2 cellular contexts compared by ENCODE assay signal in the genomic region with DNA sequence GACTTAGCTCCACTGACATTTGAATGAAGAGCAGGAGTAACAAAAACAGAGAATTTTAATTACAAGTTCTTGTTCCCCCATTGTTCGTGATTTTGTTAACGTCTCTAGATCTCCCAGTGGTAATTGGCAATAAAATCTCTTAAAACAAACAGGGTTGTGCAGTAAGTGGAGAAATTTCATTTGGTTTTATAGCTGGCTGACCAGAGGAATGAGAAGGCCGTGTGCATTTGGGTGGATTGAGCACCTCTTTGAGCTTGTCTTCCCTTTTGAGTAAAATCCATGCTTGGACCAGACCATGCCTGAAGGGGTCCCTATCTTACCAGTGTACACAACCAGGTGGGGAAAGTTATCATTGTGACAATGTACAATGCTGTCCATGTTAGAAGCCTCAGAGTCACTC.
TF ChIP-seq lines count a peak whose summit lies in the region.

No MANE protein-coding gene starts in this region.

TF ChIP-seq in K562, 482 proteins besides CTCF, POLR2A, EP300 and RAD21 (continued from another document):
- TF ChIP-seq, protein P1, sequence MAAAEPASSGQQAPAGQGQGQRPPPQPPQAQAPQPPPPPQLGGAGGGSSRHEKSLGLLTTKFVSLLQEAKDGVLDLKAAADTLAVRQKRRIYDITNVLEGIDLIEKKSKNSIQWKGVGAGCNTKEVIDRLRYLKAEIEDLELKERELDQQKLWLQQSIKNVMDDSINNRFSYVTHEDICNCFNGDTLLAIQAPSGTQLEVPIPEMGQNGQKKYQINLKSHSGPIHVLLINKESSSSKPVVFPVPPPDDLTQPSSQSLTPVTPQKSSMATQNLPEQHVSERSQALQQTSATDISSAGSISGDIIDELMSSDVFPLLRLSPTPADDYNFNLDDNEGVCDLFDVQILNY (CRISPR knock-in tag; IDR thresholded peaks at IDR 0.05): no peak
- TF ChIP-seq GTF2A2 (tag; IDR thresholded peaks at IDR 0.05) (no peak), PCBP2 (IDR thresholded peaks at IDR 0.05; ENCODE audit: low read depth, low read length, poor library complexity, severe bottlenecking) (no peak), SP1 (CRISPR knock-in tag; IDR thresholded peaks at IDR 0.05) (no peak), DACH1 (IDR thresholded peaks at IDR 0.05; ENCODE audit: partially characterized antibody) (no peak), ZNF197 (CRISPR knock-in tag; IDR thresholded peaks at IDR 0.05; ENCODE audit: low read depth) (no peak), PTTG1 (tag; IDR thresholded peaks at IDR 0.05; ENCODE audit: low read depth) (no peak), U2AF2 (optimal IDR thresholded peaks at IDR 0.05; ENCODE audit: low read depth, low read length) (no peak), RBFOX2 (IDR thresholded peaks at IDR 0.05; ENCODE audit: low read depth, low read length) (no peak), ZC3H4 (CRISPR knock-in tag; IDR thresholded peaks at IDR 0.05; ENCODE audit: borderline replicate concordance) (no peak), ZNF140 (CRISPR knock-in tag; IDR thresholded peaks at IDR 0.05) (no peak)
- TF ChIP-seq, protein P2, sequence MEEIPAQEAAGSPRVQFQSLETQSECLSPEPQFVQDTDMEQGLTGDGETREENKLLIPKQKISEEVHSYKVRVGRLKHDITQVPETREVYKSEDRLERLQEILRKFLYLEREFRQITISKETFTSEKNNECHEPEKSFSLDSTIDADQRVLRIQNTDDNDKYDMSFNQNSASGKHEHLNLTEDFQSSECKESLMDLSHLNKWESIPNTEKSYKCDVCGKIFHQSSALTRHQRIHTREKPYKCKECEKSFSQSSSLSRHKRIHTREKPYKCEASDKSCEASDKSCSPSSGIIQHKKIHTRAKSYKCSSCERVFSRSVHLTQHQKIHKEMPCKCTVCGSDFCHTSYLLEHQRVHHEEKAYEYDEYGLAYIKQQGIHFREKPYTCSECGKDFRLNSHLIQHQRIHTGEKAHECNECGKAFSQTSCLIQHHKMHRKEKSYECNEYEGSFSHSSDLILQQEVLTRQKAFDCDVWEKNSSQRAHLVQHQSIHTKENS (CRISPR knock-in tag; IDR thresholded peaks at IDR 0.05): no peak
- TF ChIP-seq, protein P3, sequence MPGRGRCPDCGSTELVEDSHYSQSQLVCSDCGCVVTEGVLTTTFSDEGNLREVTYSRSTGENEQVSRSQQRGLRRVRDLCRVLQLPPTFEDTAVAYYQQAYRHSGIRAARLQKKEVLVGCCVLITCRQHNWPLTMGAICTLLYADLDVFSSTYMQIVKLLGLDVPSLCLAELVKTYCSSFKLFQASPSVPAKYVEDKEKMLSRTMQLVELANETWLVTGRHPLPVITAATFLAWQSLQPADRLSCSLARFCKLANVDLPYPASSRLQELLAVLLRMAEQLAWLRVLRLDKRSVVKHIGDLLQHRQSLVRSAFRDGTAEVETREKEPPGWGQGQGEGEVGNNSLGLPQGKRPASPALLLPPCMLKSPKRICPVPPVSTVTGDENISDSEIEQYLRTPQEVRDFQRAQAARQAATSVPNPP (IDR thresholded peaks at IDR 0.05; ENCODE audit: borderline replicate concordance, insufficient read depth, insufficient read length): no peak
- TF ChIP-seq, protein P4, sequence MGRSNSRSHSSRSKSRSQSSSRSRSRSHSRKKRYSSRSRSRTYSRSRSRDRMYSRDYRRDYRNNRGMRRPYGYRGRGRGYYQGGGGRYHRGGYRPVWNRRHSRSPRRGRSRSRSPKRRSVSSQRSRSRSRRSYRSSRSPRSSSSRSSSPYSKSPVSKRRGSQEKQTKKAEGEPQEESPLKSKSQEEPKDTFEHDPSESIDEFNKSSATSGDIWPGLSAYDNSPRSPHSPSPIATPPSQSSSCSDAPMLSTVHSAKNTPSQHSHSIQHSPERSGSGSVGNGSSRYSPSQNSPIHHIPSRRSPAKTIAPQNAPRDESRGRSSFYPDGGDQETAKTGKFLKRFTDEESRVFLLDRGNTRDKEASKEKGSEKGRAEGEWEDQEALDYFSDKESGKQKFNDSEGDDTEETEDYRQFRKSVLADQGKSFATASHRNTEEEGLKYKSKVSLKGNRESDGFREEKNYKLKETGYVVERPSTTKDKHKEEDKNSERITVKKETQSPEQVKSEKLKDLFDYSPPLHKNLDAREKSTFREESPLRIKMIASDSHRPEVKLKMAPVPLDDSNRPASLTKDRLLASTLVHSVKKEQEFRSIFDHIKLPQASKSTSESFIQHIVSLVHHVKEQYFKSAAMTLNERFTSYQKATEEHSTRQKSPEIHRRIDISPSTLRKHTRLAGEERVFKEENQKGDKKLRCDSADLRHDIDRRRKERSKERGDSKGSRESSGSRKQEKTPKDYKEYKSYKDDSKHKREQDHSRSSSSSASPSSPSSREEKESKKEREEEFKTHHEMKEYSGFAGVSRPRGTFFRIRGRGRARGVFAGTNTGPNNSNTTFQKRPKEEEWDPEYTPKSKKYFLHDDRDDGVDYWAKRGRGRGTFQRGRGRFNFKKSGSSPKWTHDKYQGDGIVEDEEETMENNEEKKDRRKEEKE (IDR thresholded peaks at IDR 0.05; ENCODE audit: borderline replicate concordance in 1 of 2, control insufficient read depth in 1 of 2, low read depth in 2 of 2, low read length in 1 of 2): no peak
- TF ChIP-seq, protein P5, sequence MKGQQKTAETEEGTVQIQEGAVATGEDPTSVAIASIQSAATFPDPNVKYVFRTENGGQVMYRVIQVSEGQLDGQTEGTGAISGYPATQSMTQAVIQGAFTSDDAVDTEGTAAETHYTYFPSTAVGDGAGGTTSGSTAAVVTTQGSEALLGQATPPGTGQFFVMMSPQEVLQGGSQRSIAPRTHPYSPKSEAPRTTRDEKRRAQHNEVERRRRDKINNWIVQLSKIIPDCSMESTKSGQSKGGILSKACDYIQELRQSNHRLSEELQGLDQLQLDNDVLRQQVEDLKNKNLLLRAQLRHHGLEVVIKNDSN (CRISPR knock-in tag; IDR thresholded peaks at IDR 0.05): no peak
- TF ChIP-seq, protein P6, sequence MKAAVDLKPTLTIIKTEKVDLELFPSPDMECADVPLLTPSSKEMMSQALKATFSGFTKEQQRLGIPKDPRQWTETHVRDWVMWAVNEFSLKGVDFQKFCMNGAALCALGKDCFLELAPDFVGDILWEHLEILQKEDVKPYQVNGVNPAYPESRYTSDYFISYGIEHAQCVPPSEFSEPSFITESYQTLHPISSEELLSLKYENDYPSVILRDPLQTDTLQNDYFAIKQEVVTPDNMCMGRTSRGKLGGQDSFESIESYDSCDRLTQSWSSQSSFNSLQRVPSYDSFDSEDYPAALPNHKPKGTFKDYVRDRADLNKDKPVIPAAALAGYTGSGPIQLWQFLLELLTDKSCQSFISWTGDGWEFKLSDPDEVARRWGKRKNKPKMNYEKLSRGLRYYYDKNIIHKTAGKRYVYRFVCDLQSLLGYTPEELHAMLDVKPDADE (conservative IDR thresholded peaks at IDR 0.05; ENCODE audit: control insufficient read depth, low read depth, low read length): no peak
TF ChIP-seq in K562: peak in this region for 0.

TF ChIP-seq in HEK293T, 16 proteins besides CTCF, POLR2A, EP300 and RAD21 (continued from another document):
- TF ChIP-seq L3MBTL2 (conservative IDR thresholded peaks at IDR 0.05): no peak
- no peak for TF ChIP-seq LEF1 (IDR thresholded peaks at IDR 0.05; ENCODE audit: borderline replicate concordance)
- TF ChIP-seq SP1 (IDR thresholded peaks at IDR 0.05): no peak
- no peak for TF ChIP-seq NFRKB (IDR thresholded peaks at IDR 0.05)
- TF ChIP-seq BHLHE40 (IDR thresholded peaks at IDR 0.05; ENCODE audit: borderline replicate concordance): no peak
- TF ChIP-seq, protein P7, sequence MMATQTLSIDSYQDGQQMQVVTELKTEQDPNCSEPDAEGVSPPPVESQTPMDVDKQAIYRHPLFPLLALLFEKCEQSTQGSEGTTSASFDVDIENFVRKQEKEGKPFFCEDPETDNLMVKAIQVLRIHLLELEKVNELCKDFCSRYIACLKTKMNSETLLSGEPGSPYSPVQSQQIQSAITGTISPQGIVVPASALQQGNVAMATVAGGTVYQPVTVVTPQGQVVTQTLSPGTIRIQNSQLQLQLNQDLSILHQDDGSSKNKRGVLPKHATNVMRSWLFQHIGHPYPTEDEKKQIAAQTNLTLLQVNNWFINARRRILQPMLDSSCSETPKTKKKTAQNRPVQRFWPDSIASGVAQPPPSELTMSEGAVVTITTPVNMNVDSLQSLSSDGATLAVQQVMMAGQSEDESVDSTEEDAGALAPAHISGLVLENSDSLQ (IDR thresholded peaks at IDR 0.05): no peak
- no peak for TF ChIP-seq SUZ12 (IDR thresholded peaks at IDR 0.05)
- TF ChIP-seq HDGF (IDR thresholded peaks at IDR 0.05; ENCODE audit: borderline replicate concordance): no peak
- TF ChIP-seq FOXA1 (IDR thresholded peaks at IDR 0.05): no peak
- TF ChIP-seq ELF4 (IDR thresholded peaks at IDR 0.05): no peak
- no peak for TF ChIP-seq ZNF384 (IDR thresholded peaks at IDR 0.05)
- no peak for TF ChIP-seq TARDBP (IDR thresholded peaks at IDR 0.05)
